Comparison of ENCODE assay signal across 14 cellular contexts in genomic region chr9:112051812-112052211, GRCh38.
A peak's percentile ranks its signal among the peaks of the same experiment; 100 is the strongest.
DNase-seq lines count a peak whose midpoint lies in the region; ATAC-seq, FAIRE-seq and TF ChIP-seq lines count a peak whose summit lies in the region.
"Had no signal": no experiment of that assay in that cellular context is flagged by ENCODE, and none has a peak within 500 bp of the region (broad histone marks: within the 10 kb centered on the region; RNA-seq: fewer than 3 reads in every experiment).

No MANE protein-coding gene starts in this region.

- intact Hi-C loops in lower lobe of right lung (cut with DNase I): no loop called here
- intact Hi-C loops in body of pancreas (cut with DNase I): no loop called here

- H3K9me3 ChIP-seq in lower lobe of right lung (no peaks in the 10 kb centered on the region), body of pancreas (no peaks in the 10 kb centered on the region)
- H3K9me3 ChIP-seq: right lobe of liver had no signal

- DNase-seq in GM12891 (ENCODE audit: insufficient read length, low spot score) (no peak), astrocyte of the hippocampus (ENCODE audit: low read depth, low spot score) (peak; percentile 52), renal cortical epithelial cell (ENCODE audit: low read depth) (peak; percentile 55), lower lobe of right lung (no peak), body of pancreas (no peak), NCI-H2196 (lab: John Stamatoyannopoulos, UW; ENCODE audit: unreplicated experiment) (no peak)
- DNase-seq: CD8-positive, alpha-beta memory T cell; H9; islet precursor cell; NCI-H1694 treated with DMSO at 0.1 percent for 48 hours; NCI-H774; right lobe of liver had no signal

- ATAC-seq in HG02870 (IDR thresholded peaks at IDR 0.05; ENCODE audit: unreplicated experiment): peak; percentile 72
- no peak for ATAC-seq in HG02763 (IDR thresholded peaks at IDR 0.05; ENCODE audit: unreplicated experiment)
- no peak for ATAC-seq in lower lobe of right lung
- ATAC-seq in body of pancreas: no peak
- ATAC-seq: right lobe of liver had no signal

- H3K4me3 ChIP-seq in lower lobe of right lung (no peak overlapping the region), body of pancreas (no peak overlapping the region)
- H3K4me3 ChIP-seq: right lobe of liver had no signal

- WGBS in body of pancreas, 2 donors: 74 to 85% methylated on average over 5 of the region's 5 CpGs

- TF ChIP-seq POLR2A in GM12891 (IDR thresholded peaks at IDR 0.05; ENCODE audit: low read depth, low read length): no peak
- TF ChIP-seq POLR2A in body of pancreas (IDR thresholded peaks at IDR 0.05): no peak

- TF ChIP-seq CTCF in lower lobe of right lung (IDR thresholded peaks at IDR 0.05) (no peak), body of pancreas (IDR thresholded peaks at IDR 0.05) (no peak)

- no peak overlapping the region for H3K27ac ChIP-seq in lower lobe of right lung
- no peak overlapping the region for H3K27ac ChIP-seq in body of pancreas

- H3K4me1 ChIP-seq in lower lobe of right lung (peaks cover 31% of the 10 kb centered on the region), body of pancreas (peaks cover 28% of the 10 kb centered on the region)

- H3K36me3 ChIP-seq in lower lobe of right lung (no peaks in the 10 kb centered on the region), body of pancreas (replicated peaks in 1 of 2; ENCODE audit: insufficient read depth in 1 of 2, low read depth in 2 of 2) (no peaks in the 10 kb centered on the region)
- H3K36me3 ChIP-seq: right lobe of liver had no signal

- H3K27me3 ChIP-seq in lower lobe of right lung (ENCODE audit: low read depth): no peaks in the 10 kb centered on the region
- H3K27me3 ChIP-seq in body of pancreas: no peaks in the 10 kb centered on the region
- H3K27me3 ChIP-seq: right lobe of liver had no signal

- no peak for FAIRE-seq in GM12891 (lab: Jason Lieb, UNC)

TF ChIP-seq in GM12891, 5 proteins besides CTCF, POLR2A, EP300 and RAD21:
- peak; percentile 95 for TF ChIP-seq SPI1 (IDR thresholded peaks at IDR 0.05; ENCODE audit: low read depth, low read length)
- TF ChIP-seq POU2F2 (IDR thresholded peaks at IDR 0.05; ENCODE audit: low read depth, low read length): no peak

Comparison
In these comparisons a context has a peak if more than half of its experiments do, and no peak if none do; other contexts are left out.
1. DNase-seq: peak in astrocyte of the hippocampus (single experiment) and renal cortical epithelial cell (single experiment); none in GM12891 (single experiment), lower lobe of right lung (single experiment), body of pancreas (0 of 4) and NCI-H2196 (single experiment).